In the genomic region with DNA sequence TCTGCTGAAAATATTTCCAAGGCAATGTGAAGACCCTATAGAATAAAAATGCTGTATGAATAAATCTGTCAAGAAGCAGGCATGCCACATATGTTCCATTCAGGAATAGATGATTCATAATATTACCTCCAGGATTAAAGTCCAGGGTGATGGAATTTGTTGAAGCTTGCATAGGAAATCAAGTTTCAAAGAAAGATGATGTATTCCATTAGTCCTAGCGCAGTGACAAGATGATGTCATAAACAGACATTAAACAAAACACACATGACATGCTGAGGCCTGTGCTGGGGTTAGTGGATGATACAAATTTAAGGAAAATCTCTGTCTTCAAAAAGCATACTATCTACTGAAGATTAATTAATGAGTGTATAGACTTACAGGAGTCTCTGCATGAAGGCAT, we compare ENCODE assay signal across 11 cellular contexts.
"Had no signal": no experiment of that assay in that cellular context is flagged by ENCODE, and none has a peak within 500 bp of the region (broad histone marks: within the 10 kb centered on the region; RNA-seq: fewer than 3 reads in every experiment).

No MANE protein-coding gene starts in this region.

- H3K9ac ChIP-seq: GM23248 had no signal

- H3K27ac ChIP-seq: GM23248 had no signal

- H3K4me1 ChIP-seq: HAP-1 had no signal

- DNase-seq: GM23248, GOT3, H7, H9, HCEC 1CT, HFFc6 had no signal

- H3K4me3 Mint-ChIP-seq: GM23338, H9, HFFc6 had no signal

- H3K27ac Mint-ChIP-seq: GM23338, H9, HFFc6 had no signal

- H3K36me3 ChIP-seq: HAP-1 had no signal

- H3K9me3 Mint-ChIP-seq: GM23338, H9, HFFc6 had no signal

- ATAC-seq: GM23338, HCT116 had no signal

- H3K4me3 ChIP-seq: GM23248, GM23338, HAP-1 had no signal

- FAIRE-seq: H1, H54 had no signal

- H3K4me2 ChIP-seq: GM23338 had no signal

- H3K9me3 ChIP-seq: HAP-1 had no signal

- H2AFZ ChIP-seq: GM23248, GM23338 had no signal
